ENCODE assay signal across 8 cellular contexts in genomic region chr3:125357032-125357658, GRCh38. TPM values are rescaled to one million over a fixed set of nuclear protein-coding genes. Genes with fewer than 3 reads are reported as not detected.
DNase-seq lines count a peak whose midpoint lies in the region; ATAC-seq and TF ChIP-seq lines count a peak whose summit lies in the region.

No MANE protein-coding gene starts in this region.

- peaks cover 57% of the 10 kb centered on the region for H4K20me1 ChIP-seq in OCI-LY3 (ENCODE audit: insufficient read depth, low read length)

- peak; percentile 55 for DNase-seq in Daoy (ENCODE audit: low read depth)
- DNase-seq in HAP-1 (ENCODE audit: low spot score in 2 of 2) = peak; percentile 46 to 80
- DNase-seq in activated naive CD4-positive, alpha-beta T cell (lab: John Stamatoyannopoulos, UW) = peak; percentile 27 to 60 (median 37)
- peak; percentile 83 for DNase-seq in cardiac septum (ENCODE audit: low spot score)
- peak; percentile 50 to 74 for DNase-seq in psoas muscle
- DNase-seq in SW480 (ENCODE audit: low spot score) = no peak

- peaks cover 99% of the 10 kb centered on the region for H3K79me2 ChIP-seq in OCI-LY3 (ENCODE audit: low read length)

- H3K27ac ChIP-seq in OCI-LY3 (ENCODE audit: low read length) (no peak overlapping the region), psoas muscle (peak overlapping the region; percentile 81)

- in situ Hi-C loops in HAP-1 (cut with MboI; ENCODE audit: low sequenced_read_pairs) = no loop called here

- H3K4me3 ChIP-seq in HAP-1 (peak overlapping the region; percentile 49), OCI-LY3 (ENCODE audit: low read length) (peak overlapping the region; percentile 87), psoas muscle (peak overlapping the region; percentile 75)

- intact Hi-C loops in cardiac septum (cut with DNase I) (loop anchor here (2.0 kb wide), 1 partner anchor 18 kb away; the partner anchor contains the start of gene ZNF148), psoas muscle (cut with DNase I) (no loop called here)

- H2AFZ ChIP-seq in OCI-LY3 (ENCODE audit: low read depth, low read length) = peak overlapping the region; percentile 64; the same call in 1 of the 2 replicates

- no peaks in the 10 kb centered on the region for H3K27me3 ChIP-seq in HAP-1 (ENCODE audit: low read depth)
- no peaks in the 10 kb centered on the region for H3K27me3 ChIP-seq in OCI-LY3 (ENCODE audit: low read depth, low read length)
- no peaks in the 10 kb centered on the region for H3K27me3 ChIP-seq in psoas muscle (ENCODE audit: insufficient read depth in 3 of 3, low read length in 2 of 3)

- H3K9me3 ChIP-seq in HAP-1 = no peaks in the 10 kb centered on the region
- no peaks in the 10 kb centered on the region for H3K9me3 ChIP-seq in OCI-LY3 (ENCODE audit: insufficient read depth, low read length)
- no peaks in the 10 kb centered on the region for H3K9me3 ChIP-seq in psoas muscle

- TF ChIP-seq CTCF in OCI-LY3 (IDR thresholded peaks at IDR 0.05; ENCODE audit: low read depth, low read length) (no peak), psoas muscle (IDR thresholded peaks at IDR 0.05) (no peak)

- H3K36me3 ChIP-seq in HAP-1 (replicated peaks) (0 out of 2 replicates have a peak, but pooled peaks cover 2% of the 10 kb centered on the region), OCI-LY3 (replicated peaks; ENCODE audit: low read depth, low read length) (peaks cover under 1% of the 10 kb centered on the region), psoas muscle (ENCODE audit: insufficient read depth in 1 of 2, low read depth in 1 of 2) (no peaks in the 10 kb centered on the region)

- WGBS in psoas muscle, 3 donors = 1 to 8% (median 4%) methylated on average over 39 to 52 of the region's 52 CpGs

- ATAC-seq in psoas muscle (peak; percentile 78 to 89 (median 88)), GM19328 (IDR thresholded peaks at IDR 0.05; ENCODE audit: unreplicated experiment) (no peak)

- peak overlapping the region; percentile 80 for H3K4me2 ChIP-seq in OCI-LY3 (ENCODE audit: low read length)

- H3K4me1 ChIP-seq in HAP-1 (peaks cover 24% of the 10 kb centered on the region), OCI-LY3 (ENCODE audit: low read length) (peaks cover 25% of the 10 kb centered on the region), psoas muscle (peaks cover 41% of the 10 kb centered on the region)

- H3K9ac ChIP-seq in OCI-LY3 (ENCODE audit: low read length) = peak overlapping the region; percentile 73

RNA-seq across cellular contexts. Expression of gene ZNF148, which starts 18.0 kb away (rescaled TPM):
- total RNA-seq in Daoy (2014; rRNA removed; shearing (Covaris generic)) = 18.3 and 22.5 TPM in 2 replicates
- total RNA-seq in cardiac septum = 44.2 TPM
- 10 to 100 TPM; 22.7 to 29.8 (median 27.8) TPM for total RNA-seq in psoas muscle
- polyA plus RNA-seq in psoas muscle = 10 to 100 TPM in 1 of 3 donors, 1 to 10 TPM in 2; 3.5 to 13.8 (median 3.7) TPM
